Comparison of ENCODE assay signal across 24 cellular contexts in the genomic region with DNA sequence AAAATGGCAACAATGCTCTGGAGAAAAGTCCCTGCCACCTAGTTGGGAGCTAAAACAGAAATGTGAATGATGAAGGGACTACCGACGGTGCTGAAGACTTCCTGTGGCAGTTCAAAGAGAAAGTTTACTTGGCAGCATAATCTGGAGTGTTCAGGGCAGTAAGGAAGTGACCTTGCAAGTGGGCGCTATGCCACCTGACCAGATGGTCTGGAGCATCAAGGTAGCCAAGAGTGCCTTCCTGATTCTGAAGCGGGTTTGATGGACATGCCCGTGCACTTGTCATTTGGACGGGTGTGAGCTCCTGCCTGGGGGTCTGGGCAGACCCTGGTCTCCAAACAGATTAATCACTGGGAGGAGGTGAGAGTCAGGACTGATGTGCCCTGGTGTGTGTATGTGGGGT.
"Had no signal": no experiment of that assay in that cellular context is flagged by ENCODE, and none has a peak within 500 bp of the region (broad histone marks: within the 10 kb centered on the region; RNA-seq: fewer than 3 reads in every experiment).

No MANE protein-coding gene starts in this region.

- H3K4me3 Mint-ChIP-seq: activated CD8-positive, alpha-beta memory T cell treated with anti-CD3 and anti-CD28 coated beads, Interleukin-2, amount 10 ng/mL, durations not matched to agents 7 days and 5 days; activated CD8-positive, alpha-beta T cell treated with anti-CD3 and anti-CD28 coated beads for 36 hours; activated naive CD8-positive, alpha-beta T cell had no signal

- H3K4me3 ChIP-seq: adrenal gland, gastroesophageal sphincter, sigmoid colon, smooth muscle cell, thoracic aorta had no signal

- H3K9me3 Mint-ChIP-seq: activated CD4-positive, alpha-beta T cell treated with anti-CD3 and anti-CD28 coated beads, Interleukin-2, amount 10 ng/mL, durations not matched to agents 24 days and 14 days had no signal

- H3K27ac ChIP-seq: adrenal gland, epithelial cell of prostate, gastroesophageal sphincter, sigmoid colon, thoracic aorta, VCaP had no signal

- H3K9me3 ChIP-seq: adrenal gland, gastroesophageal sphincter, sigmoid colon, thoracic aorta had no signal

- H3K27ac Mint-ChIP-seq: activated CD4-positive, alpha-beta T cell treated with anti-CD3 and anti-CD28 coated beads, Interleukin-2, amount 10 ng/mL, durations not matched to agents 24 days and 14 days; activated CD8-positive, alpha-beta memory T cell treated with anti-CD3 and anti-CD28 coated beads, Interleukin-2, amount 10 ng/mL, durations not matched to agents 7 days and 5 days; activated CD8-positive, alpha-beta T cell treated with anti-CD3 and anti-CD28 coated beads for 36 hours; activated naive CD8-positive, alpha-beta T cell; progenitor cell of endocrine pancreas had no signal

- ATAC-seq: activated CD4-positive, CD25-positive, alpha-beta regulatory T cell treated with anti-CD3 and anti-CD28 coated beads, Interleukin-2, amount 50 U/mL, for 24 hours; activated CD8-positive, alpha-beta memory T cell treated with anti-CD3 and anti-CD28 coated beads, Interleukin-2, amount 10 ng/mL, durations not matched to agents 7 days and 5 days; activated CD8-positive, alpha-beta T cell treated with anti-CD3 and anti-CD28 coated beads for 36 hours; gastroesophageal sphincter had no signal

- DNase-seq: activated CD4-positive, alpha-beta T cell treated with anti-CD3 and anti-CD28 coated beads, Interleukin-2, amount 10 ng/mL, durations not matched to agents 24 days and 14 days; activated CD8-positive, alpha-beta memory T cell treated with anti-CD3 and anti-CD28 coated beads, Interleukin-2, amount 10 ng/mL, durations not matched to agents 7 days and 5 days; activated CD8-positive, alpha-beta T cell treated with anti-CD3 and anti-CD28 coated beads for 36 hours; activated gamma-delta T cell treated with Interleukin-2 at 50 U/mL for 16 hours; activated T-cell treated with anti-CD3 and anti-CD28 coated beads for 4 hours; cortex of kidney; head of caudate nucleus; hypothalamus; midbrain; retina; sigmoid colon; stimulated activated CD4-positive, alpha-beta T cell treated with anti-CD3 and anti-CD28 coated beads, Interleukin-2, amount 100 ng/mL, for 48 hours; stimulated activated CD8-positive, alpha-beta memory T cell treated with anti-CD3 and anti-CD28 coated beads, Interleukin-4, amount 100 ng/mL, for 48 hours; stimulated activated naive CD4-positive, alpha-beta T cell; SW 1271 had no signal

- H3K4me2 ChIP-seq: smooth muscle cell had no signal

- H3K27me3 ChIP-seq: adrenal gland, gastroesophageal sphincter, sigmoid colon had no signal
